ENCODE assay signal across 1 cellular context in the genomic region with DNA sequence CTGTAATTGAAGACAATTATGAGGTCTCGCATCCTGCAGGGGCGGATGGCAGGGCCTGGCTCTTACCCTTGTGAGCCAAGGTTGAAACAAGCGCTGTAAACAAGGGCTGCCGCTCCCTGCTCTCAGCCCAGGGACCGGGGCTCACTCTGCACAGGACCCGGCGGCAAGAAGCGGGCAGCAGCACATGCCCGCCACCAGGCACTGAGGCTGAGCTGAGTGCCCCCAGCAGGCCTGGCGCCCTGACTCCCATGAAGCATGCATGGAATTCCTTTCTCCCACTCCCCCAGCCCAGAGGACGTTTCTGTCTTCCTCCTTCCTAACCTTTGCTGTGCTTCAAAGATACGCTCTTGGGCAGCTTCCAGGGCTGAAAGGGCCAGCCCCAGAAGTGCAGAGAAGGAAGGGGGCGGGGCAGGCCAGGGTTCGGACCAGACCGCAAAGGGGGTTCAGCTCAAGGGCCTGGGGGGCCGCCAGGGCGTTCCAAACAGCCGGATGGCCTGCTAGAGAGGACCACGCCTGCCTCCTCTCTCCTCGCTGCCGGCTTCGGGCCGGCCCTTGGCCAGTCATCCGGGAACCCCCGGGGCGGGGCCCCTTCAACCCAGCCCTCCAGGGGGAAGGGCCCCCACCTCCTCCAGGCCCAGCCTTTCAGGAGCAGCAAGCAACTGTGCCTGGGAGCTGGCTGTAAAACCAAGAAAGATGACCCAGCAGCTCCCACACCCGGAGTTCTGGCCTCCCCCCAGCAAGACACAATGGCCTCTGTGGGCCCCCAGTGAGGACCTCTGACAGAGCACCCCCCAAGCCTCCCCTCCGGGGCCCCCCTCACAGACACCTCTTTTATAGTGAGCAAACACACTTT.
A peak's percentile ranks its signal among the peaks of the same experiment; 100 is the strongest.
TF ChIP-seq lines count a peak whose summit lies in the region.

No MANE protein-coding gene starts in this region.

TF ChIP-seq in K562, 482 proteins besides CTCF, POLR2A, EP300 and RAD21 (continued from another document and continues in another):
- TF ChIP-seq, protein P1, sequence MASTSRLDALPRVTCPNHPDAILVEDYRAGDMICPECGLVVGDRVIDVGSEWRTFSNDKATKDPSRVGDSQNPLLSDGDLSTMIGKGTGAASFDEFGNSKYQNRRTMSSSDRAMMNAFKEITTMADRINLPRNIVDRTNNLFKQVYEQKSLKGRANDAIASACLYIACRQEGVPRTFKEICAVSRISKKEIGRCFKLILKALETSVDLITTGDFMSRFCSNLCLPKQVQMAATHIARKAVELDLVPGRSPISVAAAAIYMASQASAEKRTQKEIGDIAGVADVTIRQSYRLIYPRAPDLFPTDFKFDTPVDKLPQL (IDR thresholded peaks at IDR 0.05; ENCODE audit: extremely low read depth, insufficient read length), result no peak
- TF ChIP-seq TEAD1 (CRISPR knock-in tag; IDR thresholded peaks at IDR 0.05) (peak; percentile 47 to 83; a peak in 3 of 4 replicates), ETV1 (tag; conservative IDR thresholded peaks at IDR 0.05; ENCODE audit: low read depth) (peak; percentile 67), BRD9 (IDR thresholded peaks at IDR 0.05; ENCODE audit: low read depth, partially characterized antibody) (no peak), ELF2 (CRISPR knock-in tag; IDR thresholded peaks at IDR 0.05) (no peak), JUND (IDR thresholded peaks at IDR 0.05; ENCODE audit: borderline replicate concordance, low read depth, low read length) (peak; percentile 31; the same call in 1 of the 2 replicates), JUND (tag; IDR thresholded peaks at IDR 0.05; ENCODE audit: borderline replicate concordance, low read depth, low read length) (no peak; the same call in 2 of the 3 replicates), RBM17 (IDR thresholded peaks at IDR 0.05; ENCODE audit: borderline replicate concordance, low read depth, low read length) (no peak), FOXA1 (IDR thresholded peaks at IDR 0.05; ENCODE audit: borderline replicate concordance) (no peak), CBX3 (IDR thresholded peaks at IDR 0.05; ENCODE audit: borderline replicate concordance in 1 of 2, low read length in 2 of 2) (no peak), POLR3A (IDR thresholded peaks at IDR 0.05; ENCODE audit: borderline replicate concordance, extremely low read depth, insufficient read depth, insufficient read length) (no peak), RBM34 (IDR thresholded peaks at IDR 0.05; ENCODE audit: borderline replicate concordance, insufficient read depth, low read length) (no peak), GABPB1 (CRISPR knock-in tag; IDR thresholded peaks at IDR 0.05) (peak; percentile 54; the same call in 1 of the 2 replicates), CSDE1 (IDR thresholded peaks at IDR 0.05) (no peak), FIP1L1 (IDR thresholded peaks at IDR 0.05; ENCODE audit: low read depth, low read length, poor library complexity, severe bottlenecking) (peak; percentile 38), NCOA6 (IDR thresholded peaks at IDR 0.05) (no peak), PTBP1 (IDR thresholded peaks at IDR 0.05; ENCODE audit: low read depth, low read length) (no peak), ZNF121 (CRISPR knock-in tag; conservative IDR thresholded peaks at IDR 0.05) (no peak), CEBPG (CRISPR knock-in tag; IDR thresholded peaks at IDR 0.05) (no peak), CEBPG (tag; conservative IDR thresholded peaks at IDR 0.05 in 1 of 2, IDR thresholded peaks at IDR 0.05 in 1 of 2) (no peak), HEY1 (CRISPR knock-in tag; IDR thresholded peaks at IDR 0.05; ENCODE audit: borderline replicate concordance) (no peak), GABPB2 (CRISPR knock-in tag; conservative IDR thresholded peaks at IDR 0.05) (no peak)
- TF ChIP-seq, protein P2, sequence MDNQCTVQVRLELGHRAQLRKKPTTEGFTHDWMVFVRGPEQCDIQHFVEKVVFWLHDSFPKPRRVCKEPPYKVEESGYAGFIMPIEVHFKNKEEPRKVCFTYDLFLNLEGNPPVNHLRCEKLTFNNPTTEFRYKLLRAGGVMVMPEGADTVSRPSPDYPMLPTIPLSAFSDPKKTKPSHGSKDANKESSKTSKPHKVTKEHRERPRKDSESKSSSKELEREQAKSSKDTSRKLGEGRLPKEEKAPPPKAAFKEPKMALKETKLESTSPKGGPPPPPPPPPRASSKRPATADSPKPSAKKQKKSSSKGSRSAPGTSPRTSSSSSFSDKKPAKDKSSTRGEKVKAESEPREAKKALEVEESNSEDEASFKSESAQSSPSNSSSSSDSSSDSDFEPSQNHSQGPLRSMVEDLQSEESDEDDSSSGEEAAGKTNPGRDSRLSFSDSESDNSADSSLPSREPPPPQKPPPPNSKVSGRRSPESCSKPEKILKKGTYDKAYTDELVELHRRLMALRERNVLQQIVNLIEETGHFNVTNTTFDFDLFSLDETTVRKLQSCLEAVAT (IDR thresholded peaks at IDR 0.05), result no peak; a peak in 1 of 4 replicates
- TF ChIP-seq, protein P3, sequence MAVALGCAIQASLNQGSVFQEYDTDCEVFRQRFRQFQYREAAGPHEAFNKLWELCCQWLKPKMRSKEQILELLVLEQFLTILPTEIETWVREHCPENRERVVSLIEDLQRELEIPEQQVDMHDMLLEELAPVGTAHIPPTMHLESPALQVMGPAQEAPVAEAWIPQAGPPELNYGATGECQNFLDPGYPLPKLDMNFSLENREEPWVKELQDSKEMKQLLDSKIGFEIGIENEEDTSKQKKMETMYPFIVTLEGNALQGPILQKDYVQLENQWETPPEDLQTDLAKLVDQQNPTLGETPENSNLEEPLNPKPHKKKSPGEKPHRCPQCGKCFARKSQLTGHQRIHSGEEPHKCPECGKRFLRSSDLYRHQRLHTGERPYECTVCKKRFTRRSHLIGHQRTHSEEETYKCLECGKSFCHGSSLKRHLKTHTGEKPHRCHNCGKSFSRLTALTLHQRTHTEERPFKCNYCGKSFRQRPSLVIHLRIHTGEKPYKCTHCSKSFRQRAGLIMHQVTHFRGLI (CRISPR knock-in tag; IDR thresholded peaks at IDR 0.05), result no peak
- TF ChIP-seq, protein P4, sequence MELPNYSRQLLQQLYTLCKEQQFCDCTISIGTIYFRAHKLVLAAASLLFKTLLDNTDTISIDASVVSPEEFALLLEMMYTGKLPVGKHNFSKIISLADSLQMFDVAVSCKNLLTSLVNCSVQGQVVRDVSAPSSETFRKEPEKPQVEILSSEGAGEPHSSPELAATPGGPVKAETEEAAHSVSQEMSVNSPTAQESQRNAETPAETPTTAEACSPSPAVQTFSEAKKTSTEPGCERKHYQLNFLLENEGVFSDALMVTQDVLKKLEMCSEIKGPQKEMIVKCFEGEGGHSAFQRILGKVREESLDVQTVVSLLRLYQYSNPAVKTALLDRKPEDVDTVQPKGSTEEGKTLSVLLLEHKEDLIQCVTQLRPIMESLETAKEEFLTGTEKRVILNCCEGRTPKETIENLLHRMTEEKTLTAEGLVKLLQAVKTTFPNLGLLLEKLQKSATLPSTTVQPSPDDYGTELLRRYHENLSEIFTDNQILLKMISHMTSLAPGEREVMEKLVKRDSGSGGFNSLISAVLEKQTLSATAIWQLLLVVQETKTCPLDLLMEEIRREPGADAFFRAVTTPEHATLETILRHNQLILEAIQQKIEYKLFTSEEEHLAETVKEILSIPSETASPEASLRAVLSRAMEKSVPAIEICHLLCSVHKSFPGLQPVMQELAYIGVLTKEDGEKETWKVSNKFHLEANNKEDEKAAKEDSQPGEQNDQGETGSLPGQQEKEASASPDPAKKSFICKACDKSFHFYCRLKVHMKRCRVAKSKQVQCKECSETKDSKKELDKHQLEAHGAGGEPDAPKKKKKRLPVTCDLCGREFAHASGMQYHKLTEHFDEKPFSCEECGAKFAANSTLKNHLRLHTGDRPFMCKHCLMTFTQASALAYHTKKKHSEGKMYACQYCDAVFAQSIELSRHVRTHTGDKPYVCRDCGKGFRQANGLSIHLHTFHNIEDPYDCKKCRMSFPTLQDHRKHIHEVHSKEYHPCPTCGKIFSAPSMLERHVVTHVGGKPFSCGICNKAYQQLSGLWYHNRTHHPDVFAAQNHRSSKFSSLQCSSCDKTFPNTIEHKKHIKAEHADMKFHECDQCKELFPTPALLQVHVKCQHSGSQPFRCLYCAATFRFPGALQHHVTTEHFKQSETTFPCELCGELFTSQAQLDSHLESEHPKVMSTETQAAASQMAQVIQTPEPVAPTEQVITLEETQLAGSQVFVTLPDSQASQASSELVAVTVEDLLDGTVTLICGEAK (IDR thresholded peaks at IDR 0.05), result 0 out of 2 replicates have a peak, but pooled peaks have one; percentile 15
- TF ChIP-seq, protein P4 (CRISPR knock-in tag; IDR thresholded peaks at IDR 0.05), result no peak
- TF ChIP-seq, protein P5, sequence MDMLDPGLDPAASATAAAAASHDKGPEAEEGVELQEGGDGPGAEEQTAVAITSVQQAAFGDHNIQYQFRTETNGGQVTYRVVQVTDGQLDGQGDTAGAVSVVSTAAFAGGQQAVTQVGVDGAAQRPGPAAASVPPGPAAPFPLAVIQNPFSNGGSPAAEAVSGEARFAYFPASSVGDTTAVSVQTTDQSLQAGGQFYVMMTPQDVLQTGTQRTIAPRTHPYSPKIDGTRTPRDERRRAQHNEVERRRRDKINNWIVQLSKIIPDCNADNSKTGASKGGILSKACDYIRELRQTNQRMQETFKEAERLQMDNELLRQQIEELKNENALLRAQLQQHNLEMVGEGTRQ (CRISPR knock-in tag; IDR thresholded peaks at IDR 0.05), result no peak
- TF ChIP-seq, protein P6, sequence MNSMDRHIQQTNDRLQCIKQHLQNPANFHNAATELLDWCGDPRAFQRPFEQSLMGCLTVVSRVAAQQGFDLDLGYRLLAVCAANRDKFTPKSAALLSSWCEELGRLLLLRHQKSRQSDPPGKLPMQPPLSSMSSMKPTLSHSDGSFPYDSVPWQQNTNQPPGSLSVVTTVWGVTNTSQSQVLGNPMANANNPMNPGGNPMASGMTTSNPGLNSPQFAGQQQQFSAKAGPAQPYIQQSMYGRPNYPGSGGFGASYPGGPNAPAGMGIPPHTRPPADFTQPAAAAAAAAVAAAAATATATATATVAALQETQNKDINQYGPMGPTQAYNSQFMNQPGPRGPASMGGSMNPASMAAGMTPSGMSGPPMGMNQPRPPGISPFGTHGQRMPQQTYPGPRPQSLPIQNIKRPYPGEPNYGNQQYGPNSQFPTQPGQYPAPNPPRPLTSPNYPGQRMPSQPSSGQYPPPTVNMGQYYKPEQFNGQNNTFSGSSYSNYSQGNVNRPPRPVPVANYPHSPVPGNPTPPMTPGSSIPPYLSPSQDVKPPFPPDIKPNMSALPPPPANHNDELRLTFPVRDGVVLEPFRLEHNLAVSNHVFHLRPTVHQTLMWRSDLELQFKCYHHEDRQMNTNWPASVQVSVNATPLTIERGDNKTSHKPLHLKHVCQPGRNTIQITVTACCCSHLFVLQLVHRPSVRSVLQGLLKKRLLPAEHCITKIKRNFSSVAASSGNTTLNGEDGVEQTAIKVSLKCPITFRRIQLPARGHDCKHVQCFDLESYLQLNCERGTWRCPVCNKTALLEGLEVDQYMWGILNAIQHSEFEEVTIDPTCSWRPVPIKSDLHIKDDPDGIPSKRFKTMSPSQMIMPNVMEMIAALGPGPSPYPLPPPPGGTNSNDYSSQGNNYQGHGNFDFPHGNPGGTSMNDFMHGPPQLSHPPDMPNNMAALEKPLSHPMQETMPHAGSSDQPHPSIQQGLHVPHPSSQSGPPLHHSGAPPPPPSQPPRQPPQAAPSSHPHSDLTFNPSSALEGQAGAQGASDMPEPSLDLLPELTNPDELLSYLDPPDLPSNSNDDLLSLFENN (IDR thresholded peaks at IDR 0.05; ENCODE audit: low read depth in 2 of 2, low read length in 2 of 2), result no peak
- TF ChIP-seq, protein P7, sequence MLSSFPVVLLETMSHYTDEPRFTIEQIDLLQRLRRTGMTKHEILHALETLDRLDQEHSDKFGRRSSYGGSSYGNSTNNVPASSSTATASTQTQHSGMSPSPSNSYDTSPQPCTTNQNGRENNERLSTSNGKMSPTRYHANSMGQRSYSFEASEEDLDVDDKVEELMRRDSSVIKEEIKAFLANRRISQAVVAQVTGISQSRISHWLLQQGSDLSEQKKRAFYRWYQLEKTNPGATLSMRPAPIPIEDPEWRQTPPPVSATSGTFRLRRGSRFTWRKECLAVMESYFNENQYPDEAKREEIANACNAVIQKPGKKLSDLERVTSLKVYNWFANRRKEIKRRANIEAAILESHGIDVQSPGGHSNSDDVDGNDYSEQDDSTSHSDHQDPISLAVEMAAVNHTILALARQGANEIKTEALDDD (IDR thresholded peaks at IDR 0.05), result peak; percentile 45; the same call in 1 of the 2 replicates
- TF ChIP-seq, protein P8, sequence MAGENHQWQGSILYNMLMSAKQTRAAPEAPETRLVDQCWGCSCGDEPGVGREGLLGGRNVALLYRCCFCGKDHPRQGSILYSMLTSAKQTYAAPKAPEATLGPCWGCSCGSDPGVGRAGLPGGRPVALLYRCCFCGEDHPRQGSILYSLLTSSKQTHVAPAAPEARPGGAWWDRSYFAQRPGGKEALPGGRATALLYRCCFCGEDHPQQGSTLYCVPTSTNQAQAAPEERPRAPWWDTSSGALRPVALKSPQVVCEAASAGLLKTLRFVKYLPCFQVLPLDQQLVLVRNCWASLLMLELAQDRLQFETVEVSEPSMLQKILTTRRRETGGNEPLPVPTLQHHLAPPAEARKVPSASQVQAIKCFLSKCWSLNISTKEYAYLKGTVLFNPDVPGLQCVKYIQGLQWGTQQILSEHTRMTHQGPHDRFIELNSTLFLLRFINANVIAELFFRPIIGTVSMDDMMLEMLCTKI (IDR thresholded peaks at IDR 0.05; ENCODE audit: partially characterized antibody), result no peak
